17 cellular contexts compared by ENCODE assay signal in genomic region chr22:30313527-30314385, GRCh38. TPM values are rescaled to one million over a fixed set of nuclear protein-coding genes. Genes with fewer than 3 reads are reported as not detected.
DNase-seq lines count a peak whose midpoint lies in the region; ATAC-seq and TF ChIP-seq lines count a peak whose summit lies in the region.
"Had no signal": no experiment of that assay in that cellular context is flagged by ENCODE, and none has a peak within 500 bp of the region (broad histone marks: within the 10 kb centered on the region; RNA-seq: fewer than 3 reads in every experiment).

No MANE protein-coding gene starts in this region.

- H3K4me1 Mint-ChIP-seq in activated naive CD4-positive, alpha-beta T cell treated with anti-CD3 and anti-CD28 coated beads, Interleukin-2, amount 10 ng/mL, durations not matched to agents 7 days and 5 days, result peaks cover 96% of the 10 kb centered on the region
- H3K4me1 Mint-ChIP-seq in activated CD8-positive, alpha-beta T cell treated with anti-CD3 and anti-CD28 coated beads, Interleukin-2, amount 10 ng/mL, durations not matched to agents 7 days and 5 days (ENCODE audit: low read depth), result peaks cover 92% of the 10 kb centered on the region

- H3K27ac ChIP-seq in upper lobe of left lung (peak overlapping the region in 3 of 4 donors; percentile 52 to 75 (median 63)), ovary (no peak overlapping the region)

- DNase-seq in activated naive CD4-positive, alpha-beta T cell treated with anti-CD3 and anti-CD28 coated beads, Interleukin-2, amount 10 ng/mL, durations not matched to agents 7 days and 5 days, result no peak
- DNase-seq in activated naive CD4-positive, alpha-beta T cell treated with anti-CD3 and anti-CD28 coated beads, Interleukin-2, amount 50 U/mL, for 16 hours, result no peak
- DNase-seq in activated CD8-positive, alpha-beta T cell treated with anti-CD3 and anti-CD28 coated beads, Interleukin-2, amount 10 ng/mL, durations not matched to agents 7 days and 5 days, result no peak
- DNase-seq in left colon (no peak), upper lobe of left lung (no peak), Right ventricle myocardium superior (no peak), ovary (no peak)
- DNase-seq: activated T-cell treated with anti-CD3 and anti-CD28 coated beads, Interleukin-2, amount 50 U/mL, for 48 hours; GF-D8; NCI-H187; occipital lobe; stimulated activated CD4-positive, alpha-beta T cell treated with anti-CD3 and anti-CD28 coated beads, Interleukin-2, amount 100 ng/mL, for 24 hours; substantia nigra; T1000 had no signal

- H3K27ac Mint-ChIP-seq in activated naive CD4-positive, alpha-beta T cell treated with anti-CD3 and anti-CD28 coated beads, Interleukin-2, amount 10 ng/mL, durations not matched to agents 7 days and 5 days, result peak overlapping the region; percentile 39
- peak overlapping the region; percentile 39 for H3K27ac Mint-ChIP-seq in activated CD8-positive, alpha-beta T cell treated with anti-CD3 and anti-CD28 coated beads, Interleukin-2, amount 10 ng/mL, durations not matched to agents 7 days and 5 days

- WGBS in upper lobe of left lung, 2 donors, result 83 to 90% methylated on average over 4 to 5 of the region's 8 CpGs
- WGBS in ovary, 3 donors, result 83 to 88% (median 88%) methylated on average over 8 of the region's 8 CpGs

- H3K27me3 Mint-ChIP-seq in activated naive CD4-positive, alpha-beta T cell treated with anti-CD3 and anti-CD28 coated beads, Interleukin-2, amount 10 ng/mL, durations not matched to agents 7 days and 5 days, result no peaks in the 10 kb centered on the region
- no peaks in the 10 kb centered on the region for H3K27me3 Mint-ChIP-seq in activated CD8-positive, alpha-beta T cell treated with anti-CD3 and anti-CD28 coated beads, Interleukin-2, amount 10 ng/mL, durations not matched to agents 7 days and 5 days (ENCODE audit: low read depth)

- CTCF ChIA-PET in activated naive CD4-positive, alpha-beta T cell treated with anti-CD3 and anti-CD28 coated beads, Interleukin-2, amount 10 ng/mL, durations not matched to agents 7 days and 5 days (lab: Charles Lee), result interaction anchor here (0.7 to 1.6 kb wide), 3 partner anchors 23 to 26 kb away, joined by 3 to 5 read pairs (median 5); partner anchors contain the start of gene CASTOR1
- CTCF ChIA-PET in activated CD8-positive, alpha-beta T cell treated with anti-CD3 and anti-CD28 coated beads, Interleukin-2, amount 10 ng/mL, durations not matched to agents 7 days and 5 days (lab: Charles Lee), result interaction anchor here (0.8 to 7.7 kb wide), 6 partner anchors 10 to 110 kb away, joined by 3 to 68 read pairs (median 5); partner anchors contain the start of genes CASTOR1 and RNF215

- peaks cover 69% of the 10 kb centered on the region for H3K36me3 Mint-ChIP-seq in activated naive CD4-positive, alpha-beta T cell treated with anti-CD3 and anti-CD28 coated beads, Interleukin-2, amount 10 ng/mL, durations not matched to agents 7 days and 5 days
- peaks cover 63% of the 10 kb centered on the region for H3K36me3 Mint-ChIP-seq in activated CD8-positive, alpha-beta T cell treated with anti-CD3 and anti-CD28 coated beads, Interleukin-2, amount 10 ng/mL, durations not matched to agents 7 days and 5 days (ENCODE audit: low read depth)

- H3K9me3 Mint-ChIP-seq in activated naive CD4-positive, alpha-beta T cell treated with anti-CD3 and anti-CD28 coated beads, Interleukin-2, amount 10 ng/mL, durations not matched to agents 7 days and 5 days, result no peaks in the 10 kb centered on the region
- no peaks in the 10 kb centered on the region for H3K9me3 Mint-ChIP-seq in activated CD8-positive, alpha-beta T cell treated with anti-CD3 and anti-CD28 coated beads, Interleukin-2, amount 10 ng/mL, durations not matched to agents 7 days and 5 days (ENCODE audit: insufficient read depth)

- intact Hi-C loops in left colon (cut with DNase I, micrococcal nuclease) (no loop called here), Right ventricle myocardium superior (cut with DNase I) (no loop called here), ovary (cut with DNase I) (no loop called here)

- POLR2A ChIA-PET in activated CD8-positive, alpha-beta T cell treated with anti-CD3 and anti-CD28 coated beads, Interleukin-2, amount 10 ng/mL, durations not matched to agents 7 days and 5 days (lab: Charles Lee), result interaction anchor here (0.6 to 3.6 kb wide), 5 partner anchors 14 to 43 kb away, joined by 3 to 13 read pairs (median 3); partner anchors contain the start of genes CASTOR1, CCDC157 and SF3A1

- ATAC-seq in activated CD8-positive, alpha-beta T cell treated with anti-CD3 and anti-CD28 coated beads, Interleukin-2, amount 10 ng/mL, durations not matched to agents 7 days and 5 days, result no peak
- ATAC-seq in left colon (peak; percentile 28), upper lobe of left lung (ENCODE audit: low FRiP score in 2 of 2) (no peak), GM21423 (IDR thresholded peaks at IDR 0.05; ENCODE audit: unreplicated experiment) (no peak), Right ventricle myocardium superior (ENCODE audit: poor library complexity) (no peak)

- H3K4me3 ChIP-seq in upper lobe of left lung (no peak overlapping the region), ovary (no peak overlapping the region)

- H3K4me1 ChIP-seq in upper lobe of left lung, result peaks cover 79 to 98% (median 96%) of the 10 kb centered on the region in 4 donors
- peaks cover 53% of the 10 kb centered on the region for H3K4me1 ChIP-seq in ovary (ENCODE audit: insufficient read depth)

- TF ChIP-seq EP300 in upper lobe of left lung (IDR thresholded peaks at IDR 0.05) (no peak), ovary (IDR thresholded peaks at IDR 0.05) (no peak)

- peaks cover 0 to 12% (median 0%) of the 10 kb centered on the region in 4 donors for H3K36me3 ChIP-seq in upper lobe of left lung
- no peaks in the 10 kb centered on the region for H3K36me3 ChIP-seq in ovary

- no peaks in the 10 kb centered on the region for H3K27me3 ChIP-seq in upper lobe of left lung
- no peaks in the 10 kb centered on the region for H3K27me3 ChIP-seq in ovary

- no peak for TF ChIP-seq CTCF in upper lobe of left lung (IDR thresholded peaks at IDR 0.05)
- TF ChIP-seq CTCF in ovary (IDR thresholded peaks at IDR 0.05), result no peak

- TF ChIP-seq POLR2A in upper lobe of left lung (IDR thresholded peaks at IDR 0.05) (no peak), ovary (IDR thresholded peaks at IDR 0.05) (no peak)

- H3K9me3 ChIP-seq in upper lobe of left lung (no peaks in the 10 kb centered on the region), ovary (no peaks in the 10 kb centered on the region)

- no peak overlapping the region for H3K4me3 Mint-ChIP-seq in activated naive CD4-positive, alpha-beta T cell treated with anti-CD3 and anti-CD28 coated beads, Interleukin-2, amount 10 ng/mL, durations not matched to agents 7 days and 5 days
- H3K4me3 Mint-ChIP-seq in activated CD8-positive, alpha-beta T cell treated with anti-CD3 and anti-CD28 coated beads, Interleukin-2, amount 10 ng/mL, durations not matched to agents 7 days and 5 days, result no peak overlapping the region

RNA-seq across cellular contexts. Expression of gene TBC1D10A, which starts 13.0 kb away (rescaled TPM):
- total RNA-seq in activated CD8-positive, alpha-beta T cell treated with anti-CD3 and anti-CD28 coated beads, Interleukin-2, amount 10 ng/mL, durations not matched to agents 7 days and 5 days, result 10 to 100 TPM; 47.6 to 49.2 TPM
- 10 to 100 TPM; 32.0 to 41.2 TPM for total RNA-seq in left colon
- total RNA-seq in upper lobe of left lung, result 10 to 100 TPM; 22.6 to 61.0 (median 36.2) TPM
- total RNA-seq in Right ventricle myocardium superior, result 6.5 TPM
- total RNA-seq in ovary, result 10 to 100 TPM; 19.6 to 39.3 (median 30.7) TPM
- 10 to 100 TPM in 1 of 2 donors, 1 to 10 TPM in 1; 6.1 to 28.1 TPM for polyA plus RNA-seq in ovary

RNA-seq across cellular contexts. Expression of gene CASTOR1, which starts 24.5 kb away (rescaled TPM):
- 10 to 100 TPM; 24.5 to 25.4 TPM for total RNA-seq in activated CD8-positive, alpha-beta T cell treated with anti-CD3 and anti-CD28 coated beads, Interleukin-2, amount 10 ng/mL, durations not matched to agents 7 days and 5 days
- 1 to 10 TPM; 3.7 to 4.2 TPM for total RNA-seq in left colon
- 10 to 100 TPM in 4 of 6 donors, 1 to 10 TPM in 2; 7.0 to 31.5 (median 22.1) TPM for total RNA-seq in upper lobe of left lung
- total RNA-seq in Right ventricle myocardium superior, result 5.3 TPM
- total RNA-seq in ovary, result 10 to 100 TPM; 11.0 to 31.2 (median 20.6) TPM
- 10 to 100 TPM in 1 of 2 donors, 1 to 10 TPM in 1; 3.1 to 22.0 TPM for polyA plus RNA-seq in ovary

RNA-seq across cellular contexts. Expression of gene SF3A1, which starts 42.9 kb away (rescaled TPM):
- total RNA-seq in activated CD8-positive, alpha-beta T cell treated with anti-CD3 and anti-CD28 coated beads, Interleukin-2, amount 10 ng/mL, durations not matched to agents 7 days and 5 days, result 100 to 1,000 TPM; 211 to 246 TPM
- total RNA-seq in left colon, result 100 to 1,000 TPM; 134 to 146 TPM
- 100 to 1,000 TPM in 4 of 6 donors, 10 to 100 TPM in 2; 89.1 to 204 (median 138) TPM for total RNA-seq in upper lobe of left lung
- 87.7 TPM for total RNA-seq in Right ventricle myocardium superior
- 100 to 1,000 TPM in 5 of 7 donors, 10 to 100 TPM in 2; 36.4 to 211 (median 176) TPM for total RNA-seq in ovary
- 10 to 100 TPM; 42.3 to 80.8 TPM for polyA plus RNA-seq in ovary

RNA-seq across cellular contexts. Expression of gene CCDC157, which starts 43.1 kb away (rescaled TPM):
- 1 to 10 TPM; 4.3 to 5.0 TPM for total RNA-seq in activated CD8-positive, alpha-beta T cell treated with anti-CD3 and anti-CD28 coated beads, Interleukin-2, amount 10 ng/mL, durations not matched to agents 7 days and 5 days
- total RNA-seq in left colon, result 1 to 10 TPM; 1.6 to 2.3 TPM
- 10 to 100 TPM in 2 of 6 donors, 1 to 10 TPM in 4; 3.3 to 16.8 (median 7.9) TPM for total RNA-seq in upper lobe of left lung
- total RNA-seq in Right ventricle myocardium superior, result 0.51 TPM
- 10 to 100 TPM in 1 of 7 donors, 1 to 10 TPM in 6; 2.0 to 28.0 (median 2.7) TPM for total RNA-seq in ovary
- polyA plus RNA-seq in ovary, result 1 to 10 TPM in 1 of 2 donors, under 1 TPM in 1; 0.60 to 1.8 TPM

RNA-seq across cellular contexts. Expression of gene OSM, which starts 47.1 kb away (rescaled TPM):
- total RNA-seq in activated CD8-positive, alpha-beta T cell treated with anti-CD3 and anti-CD28 coated beads, Interleukin-2, amount 10 ng/mL, durations not matched to agents 7 days and 5 days, result 100 to 1,000 TPM; 135 to 140 TPM
- total RNA-seq in left colon (under 1 TPM in 1 of 2 donors, not detected in 1; 0.20 TPM), upper lobe of left lung (10 to 100 TPM in 1 of 6 donors, 1 to 10 TPM in 4, under 1 TPM in 1; 0.98 to 11.7 (median 5.1) TPM), Right ventricle myocardium superior (0.11 TPM), ovary (1 to 10 TPM in 4 of 7 donors, under 1 TPM in 2, not detected in 1; 0.73 to 4.5 (median 1.2) TPM)
- under 1 TPM in 1 of 2 donors, not detected in 1; 0.46 TPM for polyA plus RNA-seq in ovary
- total RNA-seq: HT-29 had no signal
- polyA plus RNA-seq: keratinocyte had no signal

Comparison
In these comparisons a context has a peak if more than half of its experiments do, and no peak if none do; other contexts are left out.
1. H3K27ac ChIP-seq: peak in upper lobe of left lung (3 of 4); none in ovary (0 of 2).